In genomic region chr9:106074006-106074405, GRCh38 we compare ENCODE assay signal across 33 cellular contexts.
"Had no signal": no experiment of that assay in that cellular context is flagged by ENCODE, and none has a peak within 500 bp of the region (broad histone marks: within the 10 kb centered on the region; RNA-seq: fewer than 3 reads in every experiment).

No MANE protein-coding gene starts in this region.

- H3K27me3 ChIP-seq: adrenal gland, body of pancreas, brain microvascular endothelial cell had no signal

- H3K9me3 ChIP-seq: adrenal gland, body of pancreas had no signal

- DNase-seq: activated B cell treated with CpG ODN at 0.5 μM for 24 hours; activated CD4-positive, alpha-beta memory T cell treated with anti-CD3 and anti-CD28 coated beads for 36 hours; activated CD4-positive, alpha-beta T cell treated with anti-CD3 and anti-CD28 coated beads for 4 hours; activated CD4-positive, alpha-beta T cell treated with anti-CD3 and anti-CD28 coated beads, Interleukin-2, amount 10 ng/mL, durations not matched to agents 24 days and 14 days; activated CD4-positive, alpha-beta T cell treated with anti-CD3 and anti-CD28 coated beads, Interleukin-2, amount 50 U/mL, for 1 hour; activated CD4-positive, alpha-beta T cell treated with anti-CD3 and anti-CD28 coated beads, Interleukin-2, amount 50 U/mL, for 4 hours; activated CD4-positive, CD25-positive, alpha-beta regulatory T cell treated with anti-CD3 and anti-CD28 coated beads, Interleukin-2, amount 50 U/mL, for 72 hours; activated CD8-positive, alpha-beta memory T cell treated with anti-CD3 and anti-CD28 coated beads, Interleukin-2, amount 50 U/mL, for 4 hours; activated CD8-positive, alpha-beta T cell treated with anti-CD3 and anti-CD28 coated beads for 36 hours; activated effector memory CD4-positive, alpha-beta T cell treated with anti-CD3 and anti-CD28 coated beads, Interleukin-2, amount 50 U/mL, for 16 hours; activated gamma-delta T cell treated with Interleukin-2 at 50 U/mL for 16 hours; activated naive CD4-positive, alpha-beta T cell; activated naive CD4-positive, alpha-beta T cell treated with anti-CD3 and anti-CD28 coated beads for 36 hours; activated naive CD4-positive, alpha-beta T cell treated with anti-CD3 and anti-CD28 coated beads, Interleukin-2, amount 50 U/mL, for 16 hours; activated naive CD8-positive, alpha-beta T cell treated with anti-CD3 and anti-CD28 coated beads for 36 hours; activated T-cell treated with anti-CD3 and anti-CD28 coated beads for 4 hours; activated T-cell treated with anti-CD3 and anti-CD28 coated beads, Interleukin-2, amount 50 U/mL, for 1 hour; activated T-cell treated with anti-CD3 and anti-CD28 coated beads, Interleukin-2, amount 50 U/mL, for 4 hours; activated T-cell treated with anti-CD3 and anti-CD28 coated beads, Interleukin-2, amount 50 U/mL, for 72 hours; adrenal gland; amniotic stem cell; aorta; body of pancreas; brain microvascular endothelial cell; central memory CD4-positive, alpha-beta T cell; T-helper 1 cell; T-helper 2 cell; T-helper 9 cell had no signal

- H3K4me3 ChIP-seq: adrenal gland, body of pancreas had no signal

- ATAC-seq: activated CD8-positive, alpha-beta T cell treated with anti-CD3 and anti-CD28 coated beads for 36 hours; activated naive CD4-positive, alpha-beta T cell treated with anti-CD3 and anti-CD28 coated beads, Interleukin-2, amount 50 U/mL, for 72 hours; activated T-cell treated with anti-CD3 and anti-CD28 coated beads, Interleukin-2, amount 50 U/mL, for 4 hours; activated T-cell treated with anti-CD3 and anti-CD28 coated beads, Interleukin-2, amount 50 U/mL, for 72 hours; activated T-helper 17 cell treated with anti-CD3 and anti-CD28 coated beads, Interleukin-2, amount 50 U/mL, for 72 hours; body of pancreas had no signal

- H3K27ac ChIP-seq: adrenal gland, body of pancreas, brain microvascular endothelial cell, VCaP had no signal

- FAIRE-seq: astrocyte, TTC549 had no signal

- H3K36me3 ChIP-seq: adrenal gland, brain microvascular endothelial cell had no signal

- H3K4me1 ChIP-seq: adrenal gland, body of pancreas had no signal
